Comparison of ENCODE assay signal across 15 cellular contexts in the genomic region with DNA sequence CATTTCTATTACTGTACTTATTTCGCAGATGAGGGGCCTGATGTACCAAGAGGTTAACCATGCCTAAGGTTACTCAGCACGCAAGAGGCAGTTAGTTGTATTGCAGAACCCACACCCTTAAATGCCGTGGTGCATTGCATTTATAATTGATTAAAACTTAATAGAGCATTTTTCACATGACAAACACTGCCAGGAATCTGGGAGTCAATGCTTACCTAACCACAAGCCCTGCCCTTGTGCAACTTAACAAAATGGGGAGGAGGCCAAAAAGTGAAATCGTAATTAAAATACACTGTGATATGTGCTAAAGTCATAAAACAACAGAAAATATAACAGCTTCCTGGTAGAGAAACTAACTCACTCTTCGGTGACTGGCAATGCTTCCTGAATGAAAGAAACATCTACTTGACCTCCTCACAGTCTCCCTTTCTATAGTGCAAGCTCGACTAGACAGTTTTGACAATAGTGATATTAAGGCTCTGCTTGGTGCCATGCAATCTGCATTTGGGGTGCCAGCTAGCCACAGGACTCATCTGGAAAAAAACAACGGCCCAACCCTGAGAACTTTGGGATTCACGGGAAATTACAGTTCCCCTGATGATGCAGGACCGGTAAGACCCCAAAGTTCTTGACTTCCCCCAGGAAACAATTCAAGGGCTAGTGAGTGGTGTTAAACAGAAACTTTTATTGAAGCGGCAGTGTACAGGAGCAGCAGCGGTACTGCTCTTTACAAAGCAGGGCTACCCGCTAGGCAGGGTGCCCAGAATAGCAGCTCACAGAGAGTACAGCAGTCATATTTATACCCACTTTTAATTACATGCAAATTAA.
DNase-seq lines count a peak whose midpoint lies in the region; ATAC-seq, FAIRE-seq and TF ChIP-seq lines count a peak whose summit lies in the region.
"Had no signal": no experiment of that assay in that cellular context is flagged by ENCODE, and none has a peak within 500 bp of the region (broad histone marks: within the 10 kb centered on the region; RNA-seq: fewer than 3 reads in every experiment).

No MANE protein-coding gene starts in this region.

- no peak for TF ChIP-seq CTCF in A673 (conservative IDR thresholded peaks at IDR 0.05; ENCODE audit: low read depth, low read length)
- TF ChIP-seq CTCF in keratinocyte (optimal IDR thresholded peaks at IDR 0.05 in 1 of 3, IDR thresholded peaks at IDR 0.05 in 1 of 3, conservative IDR thresholded peaks at IDR 0.05 in 1 of 3; ENCODE audit: extremely low read depth in 1 of 3, insufficient read depth in 2 of 3, low read length in 3 of 3), result no peak

- H3K36me3 ChIP-seq in A673 (ENCODE audit: insufficient read depth, low read length, poor library complexity, severe bottlenecking) (no peaks in the 10 kb centered on the region), keratinocyte (ENCODE audit: control insufficient read depth in 2 of 2, extremely low read depth in 1 of 2, insufficient read depth in 2 of 2, low read length in 2 of 2) (no peaks in the 10 kb centered on the region), HAP-1 (replicated peaks) (no peaks in the 10 kb centered on the region)
- H3K36me3 ChIP-seq: ovary, thoracic aorta had no signal

- peak; percentile 59 for FAIRE-seq in keratinocyte (lab: Jason Lieb, UNC)
- FAIRE-seq: endometrium had no signal

- H2AFZ ChIP-seq in keratinocyte (ENCODE audit: control insufficient read depth, low read length), result peak overlapping the region; percentile 68

- peak overlapping the region; percentile 43 for H3K4me2 ChIP-seq in keratinocyte (ENCODE audit: control insufficient read depth, extremely low read depth, insufficient read depth, low read depth, low read length)

- H4K20me1 ChIP-seq in keratinocyte (ENCODE audit: control insufficient read depth, extremely low read depth, insufficient read depth, low read length), result no peaks in the 10 kb centered on the region

- H3K9me3 ChIP-seq in A673 (ENCODE audit: low read depth, low read length, poor library complexity, severe bottlenecking) (peaks cover 20% of the 10 kb centered on the region), keratinocyte (ENCODE audit: control insufficient read depth, low read depth, low read length) (peaks cover 2% of the 10 kb centered on the region), HAP-1 (no peaks in the 10 kb centered on the region)
- H3K9me3 ChIP-seq: ovary had no signal

- DNase-seq in A673 (ENCODE audit: low spot score) (peak; percentile 35), HK-2 (ENCODE audit: unreplicated experiment) (peak; percentile 10), astrocyte of the hippocampus (ENCODE audit: low read depth, low spot score) (peak; percentile 68), keratinocyte (ENCODE audit: low read depth, low spot score) (peak; percentile 35), NCI-H2171 (lab: John Stamatoyannopoulos, UW) (no peak), HAP-1 (ENCODE audit: low spot score in 2 of 2) (no peak)
- DNase-seq: activated CD8-positive, alpha-beta memory T cell treated with anti-CD3 and anti-CD28 coated beads for 24 hours; activated gamma-delta T cell treated with Interleukin-2 at 50 U/mL for 16 hours; NCI-H524 treated with DMSO at 0.1 percent for 48 hours; ovary; SHP77 treated with DMSO at 0.1 percent for 48 hours had no signal

- intact Hi-C loops in A673 (cut with micrococcal nuclease; ENCODE audit: unreplicated experiment), result no loop called here

- in situ Hi-C loops in HAP-1 (cut with MboI; ENCODE audit: low sequenced_read_pairs), result no loop called here

- H3K9ac ChIP-seq in keratinocyte (ENCODE audit: control insufficient read depth, extremely low read depth, insufficient read depth, low read length), result no peak overlapping the region

- POLR2A ChIA-PET in A673 (lab: Charles Lee; ENCODE audit: low non-redundant PET), result interaction anchor here (0.5 kb wide), 1 partner anchor 13 kb away, joined by 5 read pairs; no protein-coding TSS in a partner anchor

- H3K9me1 ChIP-seq in keratinocyte (ENCODE audit: control insufficient read depth, extremely low read depth, insufficient read depth, low read length), result no peaks in the 10 kb centered on the region

- no peak for ATAC-seq in HG03097 (IDR thresholded peaks at IDR 0.05; ENCODE audit: low FRiP score, unreplicated experiment)
- no peak for ATAC-seq in GM18909 (IDR thresholded peaks at IDR 0.05; ENCODE audit: poor library complexity, unreplicated experiment)

- H3K4me3 ChIP-seq in A673 (ENCODE audit: low read depth, low read length, poor library complexity, severe bottlenecking) (peak overlapping the region; percentile 19), keratinocyte (ENCODE audit: control insufficient read depth in 2 of 3, extremely low read depth in 1 of 3, insufficient read depth in 2 of 3, low read depth in 1 of 3, low read length in 3 of 3) (no peak overlapping the region), HAP-1 (no peak overlapping the region)
- H3K4me3 ChIP-seq: ovary, thoracic aorta had no signal

- no peaks in the 10 kb centered on the region for H3K79me2 ChIP-seq in keratinocyte (ENCODE audit: control insufficient read depth, insufficient read depth, low read length)

- H3K27ac ChIP-seq in A673 (ENCODE audit: low read depth, low read length, poor library complexity, severe bottlenecking) (peak overlapping the region; percentile 40), keratinocyte (ENCODE audit: control insufficient read depth, insufficient read depth, low read length) (no peak overlapping the region)
- H3K27ac ChIP-seq: ovary, thoracic aorta had no signal

- dilution Hi-C loops in keratinocyte (cut with MboI; ENCODE audit: extremely low pct_ligation_motif_present, low sequenced_read_pairs), result no loop called here

- H3K4me1 ChIP-seq in A673 (ENCODE audit: insufficient read depth, low read length, poor library complexity, severe bottlenecking) (peaks cover 8% of the 10 kb centered on the region), keratinocyte (ENCODE audit: control insufficient read depth, extremely low read depth, insufficient read depth, low read length) (peaks cover 16% of the 10 kb centered on the region), HAP-1 (no peaks in the 10 kb centered on the region)

- H3K27me3 ChIP-seq in A673 (replicated peaks; ENCODE audit: insufficient read depth, low read depth, low read length, poor library complexity), result no peaks in the 10 kb centered on the region
- no peaks in the 10 kb centered on the region for H3K27me3 ChIP-seq in keratinocyte (ENCODE audit: control insufficient read depth, extremely low read depth, insufficient read depth, low read length)
- no peaks in the 10 kb centered on the region for H3K27me3 ChIP-seq in HAP-1 (ENCODE audit: low read depth)
- H3K27me3 ChIP-seq: ovary had no signal

- no TSS peak for BruUV-seq in A673 (replicated peaks; lab: Mats Ljungman, UMichigan)

- CTCF ChIA-PET in A673 (lab: Charles Lee), result no interaction called here

Comparison
In these comparisons a context has a peak if more than half of its experiments do, and no peak if none do; other contexts are left out.
1. DNase-seq: peak in A673 (single experiment), HK-2 (single experiment), astrocyte of the hippocampus (single experiment) and keratinocyte (single experiment); none in NCI-H2171 (single experiment) and HAP-1 (0 of 2).